ENCODE assay signal across 14 cellular contexts in genomic region chr6:83861077-83861476, GRCh38. TPM values are rescaled to one million over a fixed set of nuclear protein-coding genes. Genes with fewer than 3 reads are reported as not detected.
DNase-seq lines count a peak whose midpoint lies in the region; ATAC-seq and TF ChIP-seq lines count a peak whose summit lies in the region.
"Had no signal": no experiment of that assay in that cellular context is flagged by ENCODE, and none has a peak within 500 bp of the region (broad histone marks: within the 10 kb centered on the region; RNA-seq: fewer than 3 reads in every experiment).

No MANE protein-coding gene starts in this region.

- no peak overlapping the region for H3K9ac ChIP-seq in endocrine pancreas (ENCODE audit: control insufficient read depth, insufficient read depth, low read length)

- H3K36me3 Mint-ChIP-seq in activated naive CD4-positive, alpha-beta T cell treated with anti-CD3 and anti-CD28 coated beads, Interleukin-2, amount 50 U/mL, for 24 hours, result peaks cover 12% of the 10 kb centered on the region
- peaks cover 16 to 18% of the 10 kb centered on the region in 2 donors for H3K36me3 Mint-ChIP-seq in activated naive CD4-positive, alpha-beta T cell treated with anti-CD3 and anti-CD28 coated beads, Interleukin-2, amount 50 U/mL, for 72 hours

- CTCF ChIA-PET in OCI-LY7 (lab: Charles Lee; ENCODE audit: unreplicated experiment), result no interaction called here

- H3K4me3 ChIP-seq in OCI-LY7 (ENCODE audit: low read depth, low read length, poor library complexity, severe bottlenecking) (peak overlapping the region; percentile 89), endocrine pancreas (ENCODE audit: control insufficient read depth, insufficient read depth, low read length) (peak overlapping the region; percentile 96)

- no peak for ATAC-seq in activated naive CD4-positive, alpha-beta T cell treated with anti-CD3 and anti-CD28 coated beads, Interleukin-2, amount 50 U/mL, for 72 hours
- ATAC-seq in stimulated activated naive CD8-positive, alpha-beta T cell treated with anti-CD3 and anti-CD28 coated beads, Interleukin-15, amount 100 ng/mL, for 72 hours, result no peak

- peaks cover 47% of the 10 kb centered on the region for H3K79me2 ChIP-seq in OCI-LY7 (ENCODE audit: insufficient read depth, low read depth, low read length)

- peaks cover 33% of the 10 kb centered on the region for H3K4me1 ChIP-seq in OCI-LY7 (ENCODE audit: insufficient read depth, low read length, poor library complexity, severe bottlenecking)
- peaks cover 20% of the 10 kb centered on the region for H3K4me1 ChIP-seq in endocrine pancreas (ENCODE audit: control insufficient read depth, insufficient read depth, low read length)

- POLR2A ChIA-PET in OCI-LY7 (lab: Charles Lee), result interaction anchor here (1.7 kb wide), 1 partner anchor 10 kb away, joined by 3 read pairs; no protein-coding TSS in a partner anchor

- BruUV-seq in OCI-LY7 (replicated peaks; lab: Mats Ljungman, UMichigan), result TSS peak; percentile 72

- H3K9me3 Mint-ChIP-seq in activated naive CD4-positive, alpha-beta T cell treated with anti-CD3 and anti-CD28 coated beads, Interleukin-2, amount 50 U/mL, for 24 hours, result no peaks in the 10 kb centered on the region
- peaks cover 0 to 2% of the 10 kb centered on the region in 2 donors for H3K9me3 Mint-ChIP-seq in activated naive CD4-positive, alpha-beta T cell treated with anti-CD3 and anti-CD28 coated beads, Interleukin-2, amount 50 U/mL, for 72 hours
- H3K9me3 Mint-ChIP-seq in stimulated activated naive CD8-positive, alpha-beta T cell treated with anti-CD3 and anti-CD28 coated beads, Interleukin-15, amount 100 ng/mL, for 72 hours, result no peaks in the 10 kb centered on the region

- no peak overlapping the region for H3K27ac ChIP-seq in OCI-LY7 (ENCODE audit: low read depth, low read length, poor library complexity, severe bottlenecking)

- H2AFZ ChIP-seq in OCI-LY7 (ENCODE audit: low read length), result no peak overlapping the region

- H3K27me3 ChIP-seq in endocrine pancreas (ENCODE audit: control insufficient read depth, insufficient read depth, low read length), result no peaks in the 10 kb centered on the region
- H3K27me3 ChIP-seq: stomach had no signal

- H3K9me3 ChIP-seq in OCI-LY7 (ENCODE audit: low read length) (peaks cover 10% of the 10 kb centered on the region), endocrine pancreas (ENCODE audit: control insufficient read depth, low read length) (no peaks in the 10 kb centered on the region)
- H3K9me3 ChIP-seq: stomach had no signal

- no peak for DNase-seq in activated naive CD4-positive, alpha-beta T cell treated with anti-CD3 and anti-CD28 coated beads, Interleukin-2, amount 50 U/mL, for 72 hours (ENCODE audit: low spot score in 2 of 2)
- DNase-seq in OCI-LY7 (ENCODE audit: low spot score) (no peak), inferior parietal cortex (ENCODE audit: extremely low spot score) (no peak), foreskin melanocyte (no peak)
- DNase-seq in stimulated activated naive CD8-positive, alpha-beta T cell treated with anti-CD3 and anti-CD28 coated beads, Interleukin-15, amount 100 ng/mL, for 72 hours, result no peak
- no peak for DNase-seq in NK-92 treated with Interleukin-12 subunit alpha and Interleukin-12 subunit beta, amount 100 ng/mL, for 24 hours (lab: John Stamatoyannopoulos, UW)
- DNase-seq: aorta, C1 segment of cervical spinal cord, HCEC 1CT, mesenchymal stem cell, NCI-H524, stomach had no signal

- H3K36me3 ChIP-seq in OCI-LY7 (ENCODE audit: insufficient read depth, low read length) (peaks cover 29% of the 10 kb centered on the region), endocrine pancreas (ENCODE audit: control insufficient read depth, insufficient read depth, low read length) (no peaks in the 10 kb centered on the region)

- H3K4me1 Mint-ChIP-seq in activated naive CD4-positive, alpha-beta T cell treated with anti-CD3 and anti-CD28 coated beads, Interleukin-2, amount 50 U/mL, for 24 hours, result peaks cover 37% of the 10 kb centered on the region
- peaks cover 20% of the 10 kb centered on the region for H3K4me1 Mint-ChIP-seq in stimulated activated naive CD8-positive, alpha-beta T cell treated with anti-CD3 and anti-CD28 coated beads, Interleukin-15, amount 100 ng/mL, for 72 hours

- TF ChIP-seq CTCF in OCI-LY7 (conservative IDR thresholded peaks at IDR 0.05; ENCODE audit: low read length), result no peak

- H3K27ac Mint-ChIP-seq in activated naive CD4-positive, alpha-beta T cell treated with anti-CD3 and anti-CD28 coated beads, Interleukin-2, amount 50 U/mL, for 24 hours, result peak overlapping the region; percentile 76
- peak overlapping the region in 1 of 2 donors; percentile 96 for H3K27ac Mint-ChIP-seq in activated naive CD4-positive, alpha-beta T cell treated with anti-CD3 and anti-CD28 coated beads, Interleukin-2, amount 50 U/mL, for 72 hours
- peak overlapping the region; percentile 43 to 96 for H3K27ac Mint-ChIP-seq in stimulated activated naive CD8-positive, alpha-beta T cell treated with anti-CD3 and anti-CD28 coated beads, Interleukin-15, amount 100 ng/mL, for 72 hours

- H4K20me1 ChIP-seq in OCI-LY7 (ENCODE audit: insufficient read depth, low read length), result peaks cover 9% of the 10 kb centered on the region; the same call in 1 of the 2 replicates

- peak overlapping the region; percentile 93 for H3K4me3 Mint-ChIP-seq in activated naive CD4-positive, alpha-beta T cell treated with anti-CD3 and anti-CD28 coated beads, Interleukin-2, amount 50 U/mL, for 24 hours
- peak overlapping the region; percentile 99 to 100 for H3K4me3 Mint-ChIP-seq in stimulated activated naive CD8-positive, alpha-beta T cell treated with anti-CD3 and anti-CD28 coated beads, Interleukin-15, amount 100 ng/mL, for 72 hours

- intact Hi-C loops in OCI-LY7 (cut with micrococcal nuclease; ENCODE audit: unreplicated experiment), result loop anchor here (5.0 to 10.0 kb wide), 2 partner anchors 666 to 794 kb away; partner anchors contain the start of genes DOP1A, PGM3, RWDD2A and UBE3D

- peak overlapping the region; percentile 88 for H3K4me2 ChIP-seq in OCI-LY7 (ENCODE audit: low read length)

- no peaks in the 10 kb centered on the region for H3K9me2 ChIP-seq in OCI-LY7 (ENCODE audit: insufficient read depth, low read length)

- no peaks in the 10 kb centered on the region for H3K27me3 Mint-ChIP-seq in activated naive CD4-positive, alpha-beta T cell treated with anti-CD3 and anti-CD28 coated beads, Interleukin-2, amount 50 U/mL, for 24 hours
- no peaks in the 10 kb centered on the region for H3K27me3 Mint-ChIP-seq in stimulated activated naive CD8-positive, alpha-beta T cell treated with anti-CD3 and anti-CD28 coated beads, Interleukin-15, amount 100 ng/mL, for 72 hours

RNA-seq across cellular contexts. Expression of gene CYB5R4, which starts 1.6 kb away (rescaled TPM):
- 10 to 100 TPM; 25.8 to 42.1 TPM for total RNA-seq in activated naive CD4-positive, alpha-beta T cell treated with anti-CD3 and anti-CD28 coated beads, Interleukin-2, amount 50 U/mL, for 72 hours
- 15.7 and 16.2 TPM in 2 replicates for total RNA-seq in OCI-LY7 (2014; rRNA removed; shearing (Covaris generic))
- total RNA-seq in OCI-LY7 (2022), result 33.1 and 34.8 TPM in 2 replicates

RNA-seq across cellular contexts. Expression of gene RIPPLY2, which starts 7.9 kb away (rescaled TPM):
- total RNA-seq in activated naive CD4-positive, alpha-beta T cell treated with anti-CD3 and anti-CD28 coated beads, Interleukin-2, amount 50 U/mL, for 72 hours, result not detected
- not detected in 2 replicates for total RNA-seq in OCI-LY7 (2014; rRNA removed; shearing (Covaris generic))
- not detected in 2 replicates for total RNA-seq in OCI-LY7 (2022)
- total RNA-seq: aorta, stomach had no signal
